Comparison of ENCODE assay signal across 14 cellular contexts in the genomic region with DNA sequence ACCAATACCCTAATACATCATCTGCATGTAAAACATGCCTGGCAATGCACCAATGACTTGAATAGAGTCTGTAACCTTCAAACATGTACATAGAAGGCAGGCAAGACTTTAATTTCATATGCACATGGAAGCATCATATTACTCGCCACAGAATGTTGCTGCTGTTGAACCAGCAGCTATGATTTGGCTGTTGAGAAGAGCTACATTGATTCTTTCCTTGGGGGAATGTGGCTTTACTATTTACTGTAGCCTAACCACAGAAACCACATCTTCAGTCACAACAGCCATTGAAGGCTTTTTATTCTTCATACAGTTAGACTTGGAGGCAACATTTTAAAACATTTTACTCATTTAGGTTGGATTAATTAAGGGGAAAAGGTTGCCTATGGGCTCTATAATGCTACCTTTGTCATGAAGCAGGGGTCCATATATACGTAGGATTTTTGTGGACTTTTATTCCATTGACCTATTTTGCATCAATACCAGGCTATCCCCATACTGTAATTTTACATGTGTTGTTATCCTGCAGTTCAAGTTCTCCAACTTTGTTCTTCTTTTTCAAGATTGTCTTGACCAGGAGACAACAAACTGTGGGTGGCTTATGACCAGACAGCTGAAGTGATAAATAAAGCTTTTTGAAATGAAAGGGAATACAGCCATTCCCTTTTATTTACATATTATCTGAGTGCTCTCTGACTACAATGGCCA.
A peak's percentile ranks its signal among the peaks of the same experiment; 100 is the strongest.
DNase-seq lines count a peak whose midpoint lies in the region; ATAC-seq lines count a peak whose summit lies in the region.
"Had no signal": no experiment of that assay in that cellular context is flagged by ENCODE, and none has a peak within 500 bp of the region (broad histone marks: within the 10 kb centered on the region; RNA-seq: fewer than 3 reads in every experiment).

No MANE protein-coding gene starts in this region.

- no peaks in the 10 kb centered on the region for H3K4me1 Mint-ChIP-seq in activated CD4-positive, alpha-beta T cell treated with anti-CD3 and anti-CD28 coated beads, Interleukin-2, amount 10 ng/mL, durations not matched to agents 24 days and 14 days
- H3K4me1 Mint-ChIP-seq: activated B cell treated with CpG ODN at 0.5 μM for 24 hours; activated CD8-positive, alpha-beta memory T cell treated with anti-CD3 and anti-CD28 coated beads, Interleukin-2, amount 10 ng/mL, durations not matched to agents 7 days and 5 days; activated naive CD4-positive, alpha-beta T cell treated with anti-CD3 and anti-CD28 coated beads, Interleukin-2, amount 50 U/mL, for 24 hours; CD8-positive, alpha-beta memory T cell had no signal

- no peak overlapping the region for H2AFZ ChIP-seq in GM23248

- H3K27ac Mint-ChIP-seq in activated CD4-positive, alpha-beta T cell treated with anti-CD3 and anti-CD28 coated beads, Interleukin-2, amount 10 ng/mL, durations not matched to agents 24 days and 14 days: no peak overlapping the region
- H3K27ac Mint-ChIP-seq: activated B cell treated with CpG ODN at 0.5 μM for 24 hours; activated CD8-positive, alpha-beta memory T cell treated with anti-CD3 and anti-CD28 coated beads, Interleukin-2, amount 10 ng/mL, durations not matched to agents 7 days and 5 days; activated naive CD4-positive, alpha-beta T cell treated with anti-CD3 and anti-CD28 coated beads, Interleukin-2, amount 50 U/mL, for 24 hours; CD8-positive, alpha-beta memory T cell had no signal

- no peak overlapping the region for H3K27ac ChIP-seq in GM23248

- H3K9me2 ChIP-seq in GM23248 (ENCODE audit: insufficient read depth): no peaks in the 10 kb centered on the region

- H3K9me3 Mint-ChIP-seq in activated CD4-positive, alpha-beta T cell treated with anti-CD3 and anti-CD28 coated beads, Interleukin-2, amount 10 ng/mL, durations not matched to agents 24 days and 14 days: no peaks in the 10 kb centered on the region
- H3K9me3 Mint-ChIP-seq: activated B cell treated with CpG ODN at 0.5 μM for 24 hours had no signal

- H3K36me3 ChIP-seq in GM23248 (ENCODE audit: low read depth): no peaks in the 10 kb centered on the region

- no peaks in the 10 kb centered on the region for H3K9me3 ChIP-seq in GM23248 (ENCODE audit: low read depth)

- ATAC-seq in GM21786 (IDR thresholded peaks at IDR 0.05; ENCODE audit: unreplicated experiment): no peak
- ATAC-seq in GM19035 (IDR thresholded peaks at IDR 0.05; ENCODE audit: unreplicated experiment): no peak
- ATAC-seq: activated CD8-positive, alpha-beta memory T cell treated with anti-CD3 and anti-CD28 coated beads, Interleukin-2, amount 10 ng/mL, durations not matched to agents 7 days and 5 days had no signal

- WGBS in GM23248 (ENCODE audit: low coverage in 1 of 2, low lambda C conversion rate in 2 of 2, missing lambda C conversion rate in 2 of 2), 2 experiments: 15 to 22% methylated on average over 2 of the region's 2 CpGs

- no peaks in the 10 kb centered on the region for H3K79me2 ChIP-seq in GM23248 (ENCODE audit: insufficient read depth)

- H3K4me3 ChIP-seq in GM23248: no peak overlapping the region

- H3K9ac ChIP-seq in GM23248: no peak overlapping the region

- no peak overlapping the region for H3K4me3 Mint-ChIP-seq in activated CD4-positive, alpha-beta T cell treated with anti-CD3 and anti-CD28 coated beads, Interleukin-2, amount 10 ng/mL, durations not matched to agents 24 days and 14 days
- H3K4me3 Mint-ChIP-seq: activated B cell treated with CpG ODN at 0.5 μM for 24 hours; activated CD8-positive, alpha-beta memory T cell treated with anti-CD3 and anti-CD28 coated beads, Interleukin-2, amount 10 ng/mL, durations not matched to agents 7 days and 5 days; activated naive CD4-positive, alpha-beta T cell treated with anti-CD3 and anti-CD28 coated beads, Interleukin-2, amount 50 U/mL, for 24 hours; CD8-positive, alpha-beta memory T cell had no signal

- in situ Hi-C loops in GM23248 (cut with MboI): no loop called here

- peak; percentile 29 for DNase-seq in activated CD4-positive, alpha-beta T cell treated with anti-CD3 and anti-CD28 coated beads, Interleukin-2, amount 10 ng/mL, durations not matched to agents 24 days and 14 days
- DNase-seq in activated CD4-positive, alpha-beta T cell treated with anti-CD3 and anti-CD28 coated beads for 4 hours: no peak
- DNase-seq in NCI-H510A (lab: John Stamatoyannopoulos, UW) (peak; percentile 18), astrocyte of the hippocampus (ENCODE audit: low read depth, low spot score) (peak; percentile 83), GM23248 (no peak), NOMO-1 treated with DMSO at 0.1 percent for 48 hours (lab: John Stamatoyannopoulos, UW; ENCODE audit: unreplicated experiment) (no peak)
- DNase-seq: activated B cell treated with CpG ODN at 0.5 μM for 24 hours; activated CD8-positive, alpha-beta memory T cell treated with anti-CD3 and anti-CD28 coated beads, Interleukin-2, amount 10 ng/mL, durations not matched to agents 7 days and 5 days; CD8-positive, alpha-beta memory T cell; NCI-H1930; T-helper 1 cell had no signal

- H3K36me3 Mint-ChIP-seq in activated CD4-positive, alpha-beta T cell treated with anti-CD3 and anti-CD28 coated beads, Interleukin-2, amount 10 ng/mL, durations not matched to agents 24 days and 14 days (ENCODE audit: low read depth): no peaks in the 10 kb centered on the region
- H3K36me3 Mint-ChIP-seq: activated CD8-positive, alpha-beta memory T cell treated with anti-CD3 and anti-CD28 coated beads, Interleukin-2, amount 10 ng/mL, durations not matched to agents 7 days and 5 days; activated naive CD4-positive, alpha-beta T cell treated with anti-CD3 and anti-CD28 coated beads, Interleukin-2, amount 50 U/mL, for 24 hours; CD8-positive, alpha-beta memory T cell had no signal

- H3K4me2 ChIP-seq in GM23248 (ENCODE audit: unreplicated experiment): no peak overlapping the region

- intact Hi-C loops in activated CD4-positive, alpha-beta T cell treated with anti-CD3 and anti-CD28 coated beads, Interleukin-2, amount 10 ng/mL, durations not matched to agents 24 days and 14 days (cut with micrococcal nuclease): no loop called here

- peaks cover 8% of the 10 kb centered on the region for H3K27me3 Mint-ChIP-seq in activated CD4-positive, alpha-beta T cell treated with anti-CD3 and anti-CD28 coated beads, Interleukin-2, amount 10 ng/mL, durations not matched to agents 24 days and 14 days

- no peaks in the 10 kb centered on the region for H3K4me1 ChIP-seq in GM23248 (ENCODE audit: insufficient read depth)

- H3K27me3 ChIP-seq in GM23248 (replicated peaks; ENCODE audit: insufficient read depth): no peaks in the 10 kb centered on the region

- no peaks in the 10 kb centered on the region for H3F3A ChIP-seq in GM23248 (ENCODE audit: insufficient read depth)

- H4K20me1 ChIP-seq in GM23248 (ENCODE audit: insufficient read depth): no peaks in the 10 kb centered on the region

Comparison
In these comparisons a context has a peak if more than half of its experiments do, and no peak if none do; other contexts are left out.
1. DNase-seq: peak in activated CD4-positive, alpha-beta T cell treated with anti-CD3 and anti-CD28 coated beads, Interleukin-2, amount 10 ng/mL, durations not matched to agents 24 days and 14 days (single experiment), NCI-H510A (single experiment) and astrocyte of the hippocampus (single experiment); none in activated CD4-positive, alpha-beta T cell treated with anti-CD3 and anti-CD28 coated beads for 4 hours (0 of 2), GM23248 (single experiment) and NOMO-1 treated with DMSO at 0.1 percent for 48 hours (single experiment).